Comparison of ENCODE assay signal across 24 cellular contexts in the genomic region with DNA sequence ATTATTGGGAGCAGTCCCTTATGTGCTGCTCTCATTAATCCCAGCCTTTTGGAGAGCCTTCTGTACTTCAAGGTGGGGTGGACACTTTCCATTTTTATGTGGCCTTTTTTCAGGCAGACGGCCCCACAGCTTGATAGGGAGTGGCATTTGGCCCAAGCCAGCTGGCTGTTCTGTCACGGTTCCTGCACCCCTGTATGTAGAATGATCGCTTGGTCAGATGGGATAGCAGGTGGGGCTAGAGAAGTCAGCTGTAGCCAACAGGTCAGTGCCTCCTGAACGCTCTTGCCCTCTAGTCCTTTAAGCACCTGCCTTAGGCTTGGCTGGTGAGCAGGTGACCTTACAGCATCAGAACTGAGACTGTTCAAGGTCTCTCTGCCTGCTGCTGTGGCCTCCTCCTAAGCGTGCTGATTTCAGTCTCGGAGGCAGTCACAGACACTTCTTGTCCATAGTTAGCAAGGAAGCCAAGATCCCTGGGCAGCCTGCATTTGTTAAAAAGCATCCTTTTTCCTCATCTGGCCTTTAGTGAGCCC.
DNase-seq lines count a peak whose midpoint lies in the region; ATAC-seq, FAIRE-seq and TF ChIP-seq lines count a peak whose summit lies in the region.
"Had no signal": no experiment of that assay in that cellular context is flagged by ENCODE, and none has a peak within 500 bp of the region (broad histone marks: within the 10 kb centered on the region; RNA-seq: fewer than 3 reads in every experiment).

No MANE protein-coding gene starts in this region.

- no peak overlapping the region for H3K4me2 ChIP-seq in HepG2 (ENCODE audit: low read depth, low read length)
- H3K4me2 ChIP-seq: A549 had no signal

- H3K79me2 ChIP-seq in HepG2 (ENCODE audit: insufficient read depth, low read length), result no peaks in the 10 kb centered on the region

- TF ChIP-seq RAD21 in HepG2 (CRISPR knock-in tag; IDR thresholded peaks at IDR 0.05), result no peak

- intact Hi-C loops in right lobe of liver (cut with DNase I), result no loop called here
- intact Hi-C loops in HepG2 (cut with micrococcal nuclease; ENCODE audit: unreplicated experiment), result no loop called here

- H4K20me1 ChIP-seq in HepG2 (ENCODE audit: insufficient read depth, low read length), result no peaks in the 10 kb centered on the region; the same call in 1 of the 2 replicates

- H3K4me3 ChIP-seq in right lobe of liver (no peak overlapping the region), HepG2 (replicated peaks in 1 of 3; ENCODE audit: insufficient read depth in 1 of 3, low read depth in 2 of 3, low read length in 3 of 3) (no peak overlapping the region)
- H3K4me3 ChIP-seq: A549, MG63, skin epidermis had no signal

- CTCF ChIA-PET in HepG2 (lab: Yijun Ruan, JAX; ENCODE audit: low intra/inter-chr PET ratio, low total read pairs), result no interaction called here

- POLR2A ChIA-PET in HepG2 (lab: Yijun Ruan, JAX), result no interaction called here

- H3K27me3 ChIP-seq in right lobe of liver, result no peaks in the 10 kb centered on the region
- no peaks in the 10 kb centered on the region for H3K27me3 ChIP-seq in HepG2 (ENCODE audit: control insufficient read depth in 1 of 2, insufficient read depth in 2 of 2, low read length in 2 of 2)
- H3K27me3 ChIP-seq: MG63 had no signal

- in situ Hi-C loops in HepG2 (cut with HindIII; ENCODE audit: extremely low pct_ligation_motif_present, low pct_unique_long_range_greater_than_20kb), result no loop called here

- H2AFZ ChIP-seq in HepG2 (ENCODE audit: low read length), result no peak overlapping the region

- no peaks in the 10 kb centered on the region for H3K9me3 ChIP-seq in right lobe of liver
- H3K9me3 ChIP-seq in HepG2 (ENCODE audit: low read length), result no peaks in the 10 kb centered on the region
- H3K9me3 ChIP-seq: A549, Caco-2, MG63 had no signal

- TF ChIP-seq EP300 in HepG2 (IDR thresholded peaks at IDR 0.05; ENCODE audit: low read depth in 2 of 2, low read length in 2 of 2) (no peak), HepG2 (CRISPR knock-in tag; IDR thresholded peaks at IDR 0.05; ENCODE audit: borderline replicate concordance) (no peak)

- 81% methylated on average over 2 of the region's 6 CpGs for WGBS in right lobe of liver (ENCODE audit: insufficient coverage, low coverage, low lambda C conversion rate, missing lambda C conversion rate)
- WGBS in HepG2 (ENCODE audit: low lambda C conversion rate), result 100% methylated on average over 6 of the region's 6 CpGs

- H3K4me1 ChIP-seq in right lobe of liver (no peaks in the 10 kb centered on the region), HepG2 (ENCODE audit: insufficient read depth, low read length) (no peaks in the 10 kb centered on the region)
- H3K4me1 ChIP-seq: A549 had no signal

- H3K36me3 ChIP-seq in right lobe of liver (no peaks in the 10 kb centered on the region), HepG2 (replicated peaks in 1 of 2; ENCODE audit: control insufficient read depth in 1 of 2, insufficient read depth in 2 of 2, low read length in 2 of 2) (peaks cover 10 to 75% of the 10 kb centered on the region in 2 experiments)

- H3K27ac ChIP-seq in right lobe of liver (no peak overlapping the region), HepG2 (ENCODE audit: extremely low read length, insufficient read depth, low read length) (no peak overlapping the region)
- H3K27ac ChIP-seq: A549, epithelial cell of prostate, skin epidermis had no signal

- no TSS peak for BruUV-seq in HepG2 (replicated peaks; lab: Mats Ljungman, UMichigan)

- ATAC-seq in right lobe of liver, result peak; percentile 14 to 33 (median 22)
- no peak for ATAC-seq in HepG2
- ATAC-seq: A549, left cardiac atrium had no signal

- TF ChIP-seq CTCF in right lobe of liver (IDR thresholded peaks at IDR 0.05) (no peak), HepG2 (CRISPR knock-in tag; IDR thresholded peaks at IDR 0.05) (no peak)

- FAIRE-seq in HepG2 (lab: Jason Lieb, UNC), result no peak
- FAIRE-seq: A549, GM19239 had no signal

- no peak overlapping the region for H3K9ac ChIP-seq in HepG2 (ENCODE audit: insufficient read depth, low read depth, low read length)

- TF ChIP-seq POLR2A in right lobe of liver (IDR thresholded peaks at IDR 0.05) (no peak), HepG2 (IDR thresholded peaks at IDR 0.05; ENCODE audit: insufficient read depth in 1 of 2, low read depth in 2 of 2, low read length in 2 of 2) (no peak)

- DNase-seq in right lobe of liver, result no peak
- DNase-seq in HepG2 (ENCODE audit: low spot score), result no peak
- DNase-seq in SHP77 (lab: John Stamatoyannopoulos, UW), result peak; percentile 34 to 51
- peak; percentile 76 for DNase-seq in cerebellum (ENCODE audit: low spot score)
- DNase-seq in NCI-H748 (lab: John Stamatoyannopoulos, UW; ENCODE audit: unreplicated experiment), result no peak
- no peak for DNase-seq in NCI-H1105 treated with DMSO at 0.1 percent for 48 hours (lab: John Stamatoyannopoulos, UW)
- no peak for DNase-seq in NCI-H774 (lab: John Stamatoyannopoulos, UW)
- DNase-seq in NCI-H2107 (lab: John Stamatoyannopoulos, UW), result no peak
- DNase-seq: activated CD4-positive, alpha-beta T cell treated with anti-CD3 and anti-CD28 coated beads, Interleukin-2, amount 50 U/mL, for 48 hours; activated CD8-positive, alpha-beta memory T cell treated with anti-CD3 and anti-CD28 coated beads, Interleukin-2, amount 50 U/mL, for 48 hours; activated naive CD8-positive, alpha-beta T cell treated with anti-CD3 and anti-CD28 coated beads, Interleukin-2, amount 10 ng/mL, durations not matched to agents 7 days and 5 days; Caco-2; effector CD4-positive, alpha-beta T cell; head of caudate nucleus; left cardiac atrium; MG63; NCI-H1436; NCI-H510A; nucleus accumbens; stimulated activated CD4-positive, alpha-beta T cell treated with anti-CD3 and anti-CD28 coated beads, Interleukin-2, amount 100 ng/mL, for 24 hours had no signal

TF ChIP-seq in HepG2, 621 proteins besides CTCF, POLR2A, EP300 and RAD21:
- TF ChIP-seq, protein P1, sequence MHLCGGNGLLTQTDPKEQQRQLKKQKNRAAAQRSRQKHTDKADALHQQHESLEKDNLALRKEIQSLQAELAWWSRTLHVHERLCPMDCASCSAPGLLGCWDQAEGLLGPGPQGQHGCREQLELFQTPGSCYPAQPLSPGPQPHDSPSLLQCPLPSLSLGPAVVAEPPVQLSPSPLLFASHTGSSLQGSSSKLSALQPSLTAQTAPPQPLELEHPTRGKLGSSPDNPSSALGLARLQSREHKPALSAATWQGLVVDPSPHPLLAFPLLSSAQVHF (CRISPR knock-in tag; IDR thresholded peaks at IDR 0.05), result no peak
TF ChIP-seq in HepG2: peak in this region for 0.

Comparison
In these comparisons a context has a peak if more than half of its experiments do, and no peak if none do; other contexts are left out.
1. DNase-seq: peak in SHP77 (2 of 2) and cerebellum (single experiment); none in right lobe of liver (0 of 3), HepG2 (single experiment), NCI-H748 (single experiment), NCI-H1105 treated with DMSO at 0.1 percent for 48 hours (single experiment), NCI-H774 (single experiment) and NCI-H2107 (single experiment).